8 cellular contexts compared by ENCODE assay signal in the genomic region with DNA sequence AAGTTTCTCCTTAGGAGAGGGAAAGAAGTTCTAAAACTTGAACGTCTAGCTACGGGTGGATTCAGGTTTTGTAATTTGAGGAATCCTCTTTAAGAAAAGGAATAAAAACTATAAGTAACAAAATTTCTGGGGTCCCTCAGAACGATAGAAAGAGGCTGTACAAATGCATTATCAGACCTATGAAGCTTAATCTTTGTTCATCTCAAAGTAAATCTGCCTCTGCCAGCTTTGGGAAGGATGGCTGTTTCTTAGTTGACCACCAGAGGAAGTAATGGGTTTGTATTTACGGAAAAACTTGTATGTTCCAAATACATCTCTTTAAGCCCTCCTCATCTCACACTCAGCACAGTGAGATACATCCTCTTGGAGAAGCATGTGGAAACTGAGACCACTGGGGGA. TPM values are rescaled to one million over a fixed set of nuclear protein-coding genes. Genes with fewer than 3 reads are reported as not detected.
DNase-seq lines count a peak whose midpoint lies in the region; ATAC-seq and TF ChIP-seq lines count a peak whose summit lies in the region.

No MANE protein-coding gene starts in this region.

- H3K4me1 Mint-ChIP-seq in IgD-negative memory B cell (peaks cover 13 to 19% (median 18%) of the 10 kb centered on the region in 3 donors), glutamatergic neuron (ENCODE audit: low read depth, unreplicated experiment) (peaks cover 7% of the 10 kb centered on the region)

- H3K9ac ChIP-seq in ES-I3 (ENCODE audit: low read depth, low read length) = peak overlapping the region; percentile 58; the same call in 1 of the 2 replicates

- H3K27me3 Mint-ChIP-seq in IgD-negative memory B cell (no peaks in the 10 kb centered on the region), glutamatergic neuron (ENCODE audit: unreplicated experiment) (peaks cover 9% of the 10 kb centered on the region)

- no peaks in the 10 kb centered on the region for H3K27me3 ChIP-seq in WERI-Rb-1 (ENCODE audit: insufficient read depth, low read depth, severe bottlenecking)

- H3K36me3 Mint-ChIP-seq in IgD-negative memory B cell = no peaks in the 10 kb centered on the region
- H3K36me3 Mint-ChIP-seq in glutamatergic neuron (ENCODE audit: unreplicated experiment) = no peaks in the 10 kb centered on the region

- DNase-seq in WERI-Rb-1 = no peak
- no peak for DNase-seq in glutamatergic neuron
- DNase-seq in skeletal muscle cell (ENCODE audit: low read depth) = peak; percentile 21
- DNase-seq in NCI-H446 treated with DMSO at 0.1 percent for 48 hours (lab: John Stamatoyannopoulos, UW) = no peak
- DNase-seq in stimulated activated CD4-positive, alpha-beta T cell treated with anti-CD3 and anti-CD28 coated beads, Interleukin-2, amount 100 ng/mL, for 24 hours = no peak

- H3K9me3 Mint-ChIP-seq in IgD-negative memory B cell (no peaks in the 10 kb centered on the region), glutamatergic neuron (ENCODE audit: unreplicated experiment) (peaks cover 3% of the 10 kb centered on the region)

- TF ChIP-seq CTCF in WERI-Rb-1 (IDR thresholded peaks at IDR 0.05; ENCODE audit: low read depth, low read length) = 0 out of 2 replicates have a peak, but pooled peaks have one; percentile 19
- peak; percentile 11 for TF ChIP-seq CTCF in glutamatergic neuron (IDR thresholded peaks at IDR 0.05; ENCODE audit: partially characterized antibody, unreplicated experiment)

- H3K9me3 ChIP-seq in ES-I3 (ENCODE audit: control insufficient read depth, insufficient read depth, low read length) = no peaks in the 10 kb centered on the region
- H3K9me3 ChIP-seq in WERI-Rb-1 (ENCODE audit: severe bottlenecking) = no peaks in the 10 kb centered on the region

- H3K36me3 ChIP-seq in ES-I3 (ENCODE audit: insufficient read depth, low read length) (no peaks in the 10 kb centered on the region), WERI-Rb-1 (peaks cover 3% of the 10 kb centered on the region; the same call in 1 of the 2 replicates)

- H3K27ac ChIP-seq in WERI-Rb-1 = no peak overlapping the region

- H3K4me3 ChIP-seq in WERI-Rb-1 (ENCODE audit: low read depth, low read length) = peak overlapping the region; percentile 74
- H3K4me3 ChIP-seq in skeletal muscle cell (ENCODE audit: low read depth, low read length) = peak overlapping the region; percentile 68

- peak overlapping the region; percentile 97 to 99 (median 98) for H3K27ac Mint-ChIP-seq in IgD-negative memory B cell
- H3K27ac Mint-ChIP-seq in glutamatergic neuron (ENCODE audit: unreplicated experiment) = no peak overlapping the region

- no peak for ATAC-seq in GM21515 (IDR thresholded peaks at IDR 0.05; ENCODE audit: unreplicated experiment)

- peak overlapping the region; percentile 91 to 96 (median 95) for H3K4me3 Mint-ChIP-seq in IgD-negative memory B cell
- H3K4me3 Mint-ChIP-seq in glutamatergic neuron (ENCODE audit: unreplicated experiment) = peak overlapping the region; percentile 90

- 0 out of 2 replicates have a peak, but pooled peaks cover 2% of the 10 kb centered on the region for H3K4me1 ChIP-seq in ES-I3 (ENCODE audit: insufficient read depth, low read length)

RNA-seq across cellular contexts. Expression of a gene that starts 0.9 kb away (rescaled TPM):
- polyA plus RNA-seq in IgD-negative memory B cell = 7.0 TPM
- total RNA-seq in glutamatergic neuron (ENCODE audit: unreplicated experiment) = 3.8 TPM

RNA-seq across cellular contexts. Expression of a gene that starts 27.0 kb away (rescaled TPM):
- 5.3 TPM for polyA plus RNA-seq in IgD-negative memory B cell
- total RNA-seq in glutamatergic neuron (ENCODE audit: unreplicated experiment) = 14.0 TPM

RNA-seq across cellular contexts. Expression of a gene that starts 27.5 kb away (rescaled TPM):
- 13.9 TPM for polyA plus RNA-seq in IgD-negative memory B cell
- 9.5 TPM for total RNA-seq in glutamatergic neuron (ENCODE audit: unreplicated experiment)

RNA-seq across cellular contexts. Expression of a gene that starts 27.7 kb away (rescaled TPM):
- 14.8 TPM for polyA plus RNA-seq in IgD-negative memory B cell
- 9.9 TPM for total RNA-seq in glutamatergic neuron (ENCODE audit: unreplicated experiment)
